25 cellular contexts compared by ENCODE assay signal in genomic region chr13:41699759-41700158, GRCh38.
"Had no signal": no experiment of that assay in that cellular context is flagged by ENCODE, and none has a peak within 500 bp of the region (broad histone marks: within the 10 kb centered on the region; RNA-seq: fewer than 3 reads in every experiment).

No MANE protein-coding gene starts in this region.

- H3K4me3 Mint-ChIP-seq: mesothelial cell of epicardium; naive B cell; natural killer cell treated with Interleukin-12 subunit alpha and Interleukin-12 subunit beta and Interleukin-15 and Interleukin-18, amount 100 ng/mL, for 72 hours; neural crest cell; stimulated activated naive CD8-positive, alpha-beta T cell treated with anti-CD3 and anti-CD28 coated beads, Interleukin-15, amount 100 ng/mL, for 72 hours had no signal

- H3K9me3 Mint-ChIP-seq: mesothelial cell of epicardium; naive B cell; natural killer cell treated with Interleukin-12 subunit alpha and Interleukin-12 subunit beta and Interleukin-15 and Interleukin-18, amount 100 ng/mL, for 72 hours; neural crest cell; stimulated activated naive CD8-positive, alpha-beta T cell treated with anti-CD3 and anti-CD28 coated beads, Interleukin-15, amount 100 ng/mL, for 72 hours had no signal

- H3K4me3 ChIP-seq: dorsolateral prefrontal cortex, gastrocnemius medialis, mucosa of descending colon, right lobe of liver, smooth muscle cell, thyroid gland, vagina had no signal

- H3K4me1 Mint-ChIP-seq: stimulated activated naive CD8-positive, alpha-beta T cell treated with anti-CD3 and anti-CD28 coated beads, Interleukin-15, amount 100 ng/mL, for 72 hours had no signal

- H3K9me3 ChIP-seq: gastrocnemius medialis, mucosa of descending colon, neutrophil, right lobe of liver, thyroid gland, vagina had no signal

- H3K36me3 ChIP-seq: gastrocnemius medialis, neutrophil, right lobe of liver, thyroid gland, vagina had no signal

- ATAC-seq: gastrocnemius medialis; mucosa of descending colon; natural killer cell treated with Interleukin-12 subunit alpha and Interleukin-12 subunit beta and Interleukin-15 and Interleukin-18, amount 100 ng/mL, for 72 hours; right lobe of liver; stimulated activated naive CD8-positive, alpha-beta T cell treated with anti-CD3 and anti-CD28 coated beads, Interleukin-15, amount 100 ng/mL, for 72 hours had no signal

- DNase-seq: dorsolateral prefrontal cortex; effector CD4-positive, alpha-beta T cell; foreskin fibroblast; gastrocnemius medialis; head of caudate nucleus; mesenchymal stem cell; mucosa of descending colon; naive B cell; right lobe of liver; stimulated activated CD4-positive, alpha-beta T cell treated with anti-CD3 and anti-CD28 coated beads, Interleukin-12 subunit alpha, Interleukin-12 subunit beta, amount 100 ng/mL, for 4 hours; stimulated activated CD4-positive, alpha-beta T cell treated with anti-CD3 and anti-CD28 coated beads, Interleukin-1b, Interleukin-23, amount 100 ng/mL, for 48 hours; stimulated activated CD4-positive, alpha-beta T cell treated with anti-CD3 and anti-CD28 coated beads, Interleukin-4, amount 100 ng/mL, for 1 hour; stimulated activated CD8-positive, alpha-beta memory T cell treated with anti-CD3 and anti-CD28 coated beads, Interleukin-4, amount 100 ng/mL, for 48 hours; stimulated activated naive CD4-positive, alpha-beta T cell; stimulated activated naive CD8-positive, alpha-beta T cell treated with anti-CD3 and anti-CD28 coated beads, Interleukin-15, amount 100 ng/mL, for 72 hours; thyroid gland; trophoblast cell had no signal

- H3K27me3 Mint-ChIP-seq: naive B cell; natural killer cell treated with Interleukin-12 subunit alpha and Interleukin-12 subunit beta and Interleukin-15 and Interleukin-18, amount 100 ng/mL, for 72 hours; progenitor cell of endocrine pancreas; stimulated activated naive CD8-positive, alpha-beta T cell treated with anti-CD3 and anti-CD28 coated beads, Interleukin-15, amount 100 ng/mL, for 72 hours had no signal

- H3K27ac ChIP-seq: dorsolateral prefrontal cortex, neutrophil, parathyroid adenoma, right lobe of liver, vagina had no signal

- H3K27me3 ChIP-seq: dorsolateral prefrontal cortex, gastrocnemius medialis, neutrophil, right lobe of liver, thyroid gland, vagina had no signal

- H3K27ac Mint-ChIP-seq: mesothelial cell of epicardium; naive B cell; natural killer cell treated with Interleukin-12 subunit alpha and Interleukin-12 subunit beta and Interleukin-15 and Interleukin-18, amount 100 ng/mL, for 72 hours; progenitor cell of endocrine pancreas; stimulated activated naive CD8-positive, alpha-beta T cell treated with anti-CD3 and anti-CD28 coated beads, Interleukin-15, amount 100 ng/mL, for 72 hours had no signal
